ENCODE assay signal across 8 cellular contexts in the genomic region with DNA sequence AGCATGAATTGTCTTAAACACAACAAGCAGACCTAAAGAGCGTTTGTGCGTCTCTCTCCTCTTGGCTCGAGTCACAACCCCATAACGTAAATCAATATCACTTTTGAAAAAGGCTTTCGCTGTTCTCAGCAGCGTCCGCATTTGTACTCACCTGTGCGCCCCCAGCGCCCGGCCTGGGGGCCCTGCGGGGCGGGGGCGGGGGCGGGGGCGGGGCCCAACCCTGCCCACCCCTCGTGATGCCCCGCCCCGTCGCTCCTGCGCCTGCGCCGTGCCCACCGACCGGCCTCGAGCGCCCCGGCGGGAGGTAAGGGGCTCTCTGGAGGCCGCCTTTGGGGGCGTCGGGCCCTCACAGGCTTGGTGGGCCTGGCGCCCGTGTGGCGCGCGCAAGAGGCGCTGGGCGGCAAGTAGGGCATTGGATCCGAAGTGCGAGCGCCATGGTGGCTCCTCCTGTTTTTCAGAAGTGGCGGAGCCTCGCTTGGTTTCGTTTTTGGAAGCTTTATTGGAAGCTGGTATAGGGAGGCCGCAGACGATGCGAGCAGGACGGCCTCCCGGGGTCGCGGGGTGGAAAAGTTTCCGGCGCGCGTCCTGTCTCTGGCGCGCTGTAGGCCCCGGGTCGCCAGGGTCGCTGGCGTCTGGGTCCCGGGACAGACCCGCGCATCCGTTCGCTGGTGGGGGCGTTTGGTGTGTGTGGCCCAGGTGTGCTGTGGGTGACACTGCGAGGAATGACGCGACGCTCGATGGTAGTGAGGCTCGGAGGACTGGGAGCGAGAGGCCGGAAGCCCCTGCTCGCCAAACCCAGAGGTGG. TPM values are rescaled to one million over a fixed set of nuclear protein-coding genes. Genes with fewer than 3 reads are reported as not detected.
DNase-seq lines count a peak whose midpoint lies in the region; ATAC-seq and TF ChIP-seq lines count a peak whose summit lies in the region.

TSS of gene STX17 (plus strand) at position 252 of the 805 bp plus-strand sequence. CDS start 8,586 bp downstream, outside the sequence.

- H3K27ac Mint-ChIP-seq in HFFc6: peak within 1 kb of the TSS; percentile 98

- H3K4me1 Mint-ChIP-seq in HFFc6 (ENCODE audit: low read depth): peaks cover 25% of the 10 kb centered on the region

- H3K4me3 ChIP-seq in NB4 (ENCODE audit: low read depth, low read length): peak within 1 kb of the TSS; percentile 76
- peak within 1 kb of the TSS; percentile 89 for H3K4me3 ChIP-seq in left ventricle myocardium inferior
- H3K4me3 ChIP-seq in psoas muscle: peak within 1 kb of the TSS; percentile 99
- peak within 1 kb of the TSS; percentile 96 for H3K4me3 ChIP-seq in urinary bladder (ENCODE audit: low read depth, low read length)

- DNase-seq in GM10266 (ENCODE audit: extremely low spot score): peak; percentile 91
- peak; percentile 60 for DNase-seq in HFFc6
- peak; percentile 77 for DNase-seq in NB4 (ENCODE audit: low read depth)
- peak; percentile 62 for DNase-seq in amniotic epithelial cell (ENCODE audit: low read depth)
- peak; percentile 80 for DNase-seq in left ventricle myocardium inferior
- DNase-seq in psoas muscle: peak; percentile 81 to 89

- H3K36me3 Mint-ChIP-seq in HFFc6 (ENCODE audit: low read depth): no peaks in the 10 kb centered on the region

- intact Hi-C loops in T-helper 1 cell treated with Interleukin-12 subunit alpha and Interleukin-12 subunit beta and Interleukin-4 antibody, amounts not matched to agents 30 ng/mL and 1 ng/mL, for 36 hours (cut with micrococcal nuclease): loop anchor here (1.0 to 5.0 kb wide), 16 partner anchors 39 to 1626 kb away; partner anchors contain the start of genes INVS, MRPL50, RNF20 and SEC61B
- intact Hi-C loops in left ventricle myocardium inferior (cut with micrococcal nuclease): no loop called here
- intact Hi-C loops in psoas muscle (cut with DNase I): loop anchor here (2.0 to 10.0 kb wide), 2 partner anchors 82 to 88 kb away; partner anchors contain the start of gene NR4A3 (in 1 of the 2)

- ATAC-seq in psoas muscle: peak; percentile 94 to 97 (median 96)

- peak within 1 kb of the TSS; percentile 99 for H3K4me3 Mint-ChIP-seq in HFFc6

- peaks cover 2% of the 10 kb centered on the region for H3K27me3 Mint-ChIP-seq in HFFc6 (ENCODE audit: insufficient read depth)

- H3K9me3 ChIP-seq in left ventricle myocardium inferior (replicated peaks) (no peaks in the 10 kb centered on the region), psoas muscle (no peaks in the 10 kb centered on the region)

- H3K27ac ChIP-seq in left ventricle myocardium inferior (replicated peaks) (peak within 1 kb of the TSS; percentile 97), psoas muscle (peak within 1 kb of the TSS; percentile 99), urinary bladder (ENCODE audit: low read depth) (peak within 1 kb of the TSS; percentile 99)

- TF ChIP-seq CTCF in GM10266 (IDR thresholded peaks at IDR 0.05; ENCODE audit: control insufficient read depth, insufficient read depth, low read depth, missing control alignments) (no peak), HFFc6 (IDR thresholded peaks at IDR 0.05) (peak; percentile 5; the same call in 1 of the 2 replicates), NB4 (IDR thresholded peaks at IDR 0.05; ENCODE audit: low read depth, low read length) (no peak), left ventricle myocardium inferior (IDR thresholded peaks at IDR 0.05; ENCODE audit: borderline replicate concordance) (peak; percentile 9), psoas muscle (IDR thresholded peaks at IDR 0.05) (peak; percentile 11)

- peak; percentile 75 for TF ChIP-seq POLR2A in NB4 (IDR thresholded peaks at IDR 0.05; ENCODE audit: extremely low read depth, insufficient read length)

- H3K27me3 ChIP-seq in left ventricle myocardium inferior (ENCODE audit: low read depth) (no peaks in the 10 kb centered on the region), psoas muscle (ENCODE audit: insufficient read depth in 3 of 3, low read length in 2 of 3) (no peaks in the 10 kb centered on the region)

- WGBS in psoas muscle, 3 donors: 0 to 1% (median 1%) methylated on average over 56 to 76 of the region's 76 CpGs
- WGBS in urinary bladder: under 1% methylated on average over 76 of the region's 76 CpGs

- H3K36me3 ChIP-seq in left ventricle myocardium inferior: peaks cover 2% of the 10 kb centered on the region
- peaks cover 0 to 8% of the 10 kb centered on the region in 2 donors for H3K36me3 ChIP-seq in psoas muscle (ENCODE audit: insufficient read depth in 1 of 2, low read depth in 1 of 2)
- H3K36me3 ChIP-seq in urinary bladder (ENCODE audit: insufficient read depth): no peaks in the 10 kb centered on the region

- peaks cover 36% of the 10 kb centered on the region for H3K4me1 ChIP-seq in left ventricle myocardium inferior
- peaks cover 22% of the 10 kb centered on the region for H3K4me1 ChIP-seq in psoas muscle
- H3K4me1 ChIP-seq in urinary bladder (ENCODE audit: insufficient read depth): no peaks in the 10 kb centered on the region

- H3K9me3 Mint-ChIP-seq in HFFc6: no peaks in the 10 kb centered on the region

RNA-seq across cellular contexts. Expression of gene STX17, which starts in this region (rescaled TPM):
- total RNA-seq in HFFc6 (2021; fragmentation: NEBNext Ultra II Directional; extraction: Animal tissue kit (Norgen Biotek cat#: 25700)): 10 to 100 TPM; 15.3 to 18.7 (median 15.6) TPM
- total RNA-seq in T-helper 1 cell treated with Interleukin-12 subunit alpha and Interleukin-12 subunit beta and Interleukin-4 antibody, amounts not matched to agents 30 ng/mL and 1 ng/mL, for 36 hours: 35.6 and 36.9 TPM in 2 replicates
- total RNA-seq in left ventricle myocardium inferior: 23.7 TPM
- total RNA-seq in psoas muscle: 10 to 100 TPM; 19.6 to 31.1 (median 28.5) TPM
- 10 to 100 TPM in 1 of 3 donors, 1 to 10 TPM in 2; 5.2 to 19.4 (median 8.8) TPM for polyA plus RNA-seq in psoas muscle
- 42.8 TPM for total RNA-seq in urinary bladder
- 14.5 TPM for polyA plus RNA-seq in urinary bladder

Comparison
In these comparisons a context has a peak if more than half of its experiments do, and no peak if none do; other contexts are left out.
1. Peak in every context shown above with its lines: DNase-seq, ATAC-seq, H3K4me3 ChIP-seq and H3K27ac ChIP-seq.
2. CTCF ChIP-seq: peak in HFFc6 (single experiment), left ventricle myocardium inferior (single experiment) and psoas muscle (single experiment); none in GM10266 (single experiment) and NB4 (single experiment).